Comparison of ENCODE assay signal across 11 cellular contexts in genomic region chr5:73464016-73464745, GRCh38. TPM values are rescaled to one million over a fixed set of nuclear protein-coding genes. Genes with fewer than 3 reads are reported as not detected.
DNase-seq lines count a peak whose midpoint lies in the region; ATAC-seq and TF ChIP-seq lines count a peak whose summit lies in the region.
"Had no signal": no experiment of that assay in that cellular context is flagged by ENCODE, and none has a peak within 500 bp of the region (broad histone marks: within the 10 kb centered on the region; RNA-seq: fewer than 3 reads in every experiment).

No MANE protein-coding gene starts in this region.

- H3K36me3 ChIP-seq in adipocyte (ENCODE audit: control insufficient read depth, insufficient read depth, low read length, severe bottlenecking) (no peaks in the 10 kb centered on the region), gastrocnemius medialis (no peaks in the 10 kb centered on the region)

- DNase-seq in GM04504 (ENCODE audit: low read depth), result peak; percentile 83
- DNase-seq in adipocyte (ENCODE audit: low read depth), result peak; percentile 63
- DNase-seq in globus pallidus (ENCODE audit: low spot score), result peak; percentile 27
- DNase-seq in gastrocnemius medialis, result no peak
- no peak for DNase-seq in activated CD8-positive, alpha-beta T cell treated with anti-CD3 and anti-CD28 coated beads, Interleukin-2, amount 10 ng/mL, durations not matched to agents 7 days and 5 days
- DNase-seq in middle frontal gyrus (ENCODE audit: extremely low spot score, low spot score), result no peak
- no peak for DNase-seq in NCI-H1048 (lab: John Stamatoyannopoulos, UW)
- DNase-seq: activated naive CD8-positive, alpha-beta T cell treated with anti-CD3 and anti-CD28 coated beads for 36 hours; activated T-cell treated with anti-CD3 and anti-CD28 coated beads for 4 hours; CD4-positive, alpha-beta memory T cell; stimulated activated CD4-positive, alpha-beta T cell treated with anti-CD3 and anti-CD28 coated beads, Interleukin-2, amount 100 ng/mL, for 48 hours had no signal

- no peaks in the 10 kb centered on the region for H3K36me3 Mint-ChIP-seq in activated CD8-positive, alpha-beta T cell treated with anti-CD3 and anti-CD28 coated beads, Interleukin-2, amount 10 ng/mL, durations not matched to agents 7 days and 5 days (ENCODE audit: low read depth)
- H3K36me3 Mint-ChIP-seq: activated naive CD8-positive, alpha-beta T cell treated with anti-CD3 and anti-CD28 coated beads for 36 hours; CD4-positive, alpha-beta memory T cell had no signal

- H3K27me3 ChIP-seq in adipocyte (replicated peaks; ENCODE audit: control insufficient read depth, insufficient read depth, low read length) (peaks cover 20% of the 10 kb centered on the region), gastrocnemius medialis (peaks cover 0 to 3% (median 0%) of the 10 kb centered on the region in 3 donors)

- H3K4me1 ChIP-seq in adipocyte (ENCODE audit: control insufficient read depth, insufficient read depth, low read length), result no peaks in the 10 kb centered on the region
- no peaks in the 10 kb centered on the region for H3K4me1 ChIP-seq in gastrocnemius medialis

- TF ChIP-seq POLR2A in gastrocnemius medialis (IDR thresholded peaks at IDR 0.05), result no peak

- CTCF ChIA-PET in activated CD8-positive, alpha-beta T cell treated with anti-CD3 and anti-CD28 coated beads, Interleukin-2, amount 10 ng/mL, durations not matched to agents 7 days and 5 days (lab: Charles Lee), result no interaction called here

- TF ChIP-seq CTCF in gastrocnemius medialis (IDR thresholded peaks at IDR 0.05 in 4 of 5, conservative IDR thresholded peaks at IDR 0.05 in 1 of 5), result no peak

- no peaks in the 10 kb centered on the region for H3K4me1 Mint-ChIP-seq in activated CD8-positive, alpha-beta T cell treated with anti-CD3 and anti-CD28 coated beads, Interleukin-2, amount 10 ng/mL, durations not matched to agents 7 days and 5 days (ENCODE audit: low read depth)
- H3K4me1 Mint-ChIP-seq: activated naive CD8-positive, alpha-beta T cell treated with anti-CD3 and anti-CD28 coated beads for 36 hours; CD4-positive, alpha-beta memory T cell had no signal

- H3K27ac ChIP-seq in gastrocnemius medialis, result no peak overlapping the region

- no peak overlapping the region for H3K4me3 ChIP-seq in adipocyte (ENCODE audit: low read length)
- H3K4me3 ChIP-seq in gastrocnemius medialis, result no peak overlapping the region

- no peak overlapping the region for H3K9ac ChIP-seq in adipocyte (ENCODE audit: low read length)

- in situ Hi-C loops in gastrocnemius medialis (cut with MboI; ENCODE audit: low sequenced_read_pairs in 4 of 4), result no loop called here

- no peak overlapping the region for H3K27ac Mint-ChIP-seq in activated CD8-positive, alpha-beta T cell treated with anti-CD3 and anti-CD28 coated beads, Interleukin-2, amount 10 ng/mL, durations not matched to agents 7 days and 5 days
- H3K27ac Mint-ChIP-seq: activated naive CD8-positive, alpha-beta T cell treated with anti-CD3 and anti-CD28 coated beads for 36 hours; CD4-positive, alpha-beta memory T cell had no signal

- no peaks in the 10 kb centered on the region for H3K9me3 Mint-ChIP-seq in activated CD8-positive, alpha-beta T cell treated with anti-CD3 and anti-CD28 coated beads, Interleukin-2, amount 10 ng/mL, durations not matched to agents 7 days and 5 days (ENCODE audit: insufficient read depth)
- H3K9me3 Mint-ChIP-seq: activated naive CD8-positive, alpha-beta T cell treated with anti-CD3 and anti-CD28 coated beads for 36 hours had no signal

- H3K9me3 ChIP-seq in adipocyte (ENCODE audit: control insufficient read depth, low read length), result no peaks in the 10 kb centered on the region
- H3K9me3 ChIP-seq in gastrocnemius medialis, result no peaks in the 10 kb centered on the region

- intact Hi-C loops in gastrocnemius medialis (cut with DNase I; ENCODE audit: low total_unique reads), result no loop called here

- POLR2A ChIA-PET in activated CD8-positive, alpha-beta T cell treated with anti-CD3 and anti-CD28 coated beads, Interleukin-2, amount 10 ng/mL, durations not matched to agents 7 days and 5 days (lab: Charles Lee), result interaction anchor here (0.7 kb wide), 1 partner anchor 8 kb away, joined by 3 read pairs; no protein-coding TSS in a partner anchor

- H3K4me3 Mint-ChIP-seq in activated CD8-positive, alpha-beta T cell treated with anti-CD3 and anti-CD28 coated beads, Interleukin-2, amount 10 ng/mL, durations not matched to agents 7 days and 5 days, result no peak overlapping the region
- H3K4me3 Mint-ChIP-seq: activated naive CD8-positive, alpha-beta T cell treated with anti-CD3 and anti-CD28 coated beads for 36 hours had no signal

- peak; percentile 39 to 69 for ATAC-seq in gastrocnemius medialis
- ATAC-seq in activated CD8-positive, alpha-beta T cell treated with anti-CD3 and anti-CD28 coated beads, Interleukin-2, amount 10 ng/mL, durations not matched to agents 7 days and 5 days, result no peak

- peaks cover 30% of the 10 kb centered on the region for H3K27me3 Mint-ChIP-seq in activated CD8-positive, alpha-beta T cell treated with anti-CD3 and anti-CD28 coated beads, Interleukin-2, amount 10 ng/mL, durations not matched to agents 7 days and 5 days (ENCODE audit: low read depth)

RNA-seq across cellular contexts. Expression of gene FOXD1, which starts 15.6 kb away (rescaled TPM):
- total RNA-seq in gastrocnemius medialis, result under 1 TPM in 3 of 4 donors, not detected in 1; 0.33 to 0.49 (median 0.41) TPM
- under 1 TPM in 1 of 2 experiments, not detected in 1; 0.13 TPM for total RNA-seq in activated CD8-positive, alpha-beta T cell treated with anti-CD3 and anti-CD28 coated beads, Interleukin-2, amount 10 ng/mL, durations not matched to agents 7 days and 5 days
- total RNA-seq: CD4-positive, alpha-beta memory T cell had no signal

RNA-seq across cellular contexts. Expression of gene BTF3, which starts 34.1 kb away (rescaled TPM):
- 100 to 1,000 TPM; 517 to 641 (median 546) TPM for total RNA-seq in gastrocnemius medialis
- total RNA-seq in activated CD8-positive, alpha-beta T cell treated with anti-CD3 and anti-CD28 coated beads, Interleukin-2, amount 10 ng/mL, durations not matched to agents 7 days and 5 days, result 100 to 1,000 TPM; 737 to 768 TPM

Comparison
In these comparisons a context has a peak if more than half of its experiments do, and no peak if none do; other contexts are left out.
1. DNase-seq: peak in GM04504 (single experiment), adipocyte (single experiment) and globus pallidus (single experiment); none in gastrocnemius medialis (0 of 2), activated CD8-positive, alpha-beta T cell treated with anti-CD3 and anti-CD28 coated beads, Interleukin-2, amount 10 ng/mL, durations not matched to agents 7 days and 5 days (single experiment), middle frontal gyrus (single experiment) and NCI-H1048 (single experiment).